11 cellular contexts compared by ENCODE assay signal in the genomic region with DNA sequence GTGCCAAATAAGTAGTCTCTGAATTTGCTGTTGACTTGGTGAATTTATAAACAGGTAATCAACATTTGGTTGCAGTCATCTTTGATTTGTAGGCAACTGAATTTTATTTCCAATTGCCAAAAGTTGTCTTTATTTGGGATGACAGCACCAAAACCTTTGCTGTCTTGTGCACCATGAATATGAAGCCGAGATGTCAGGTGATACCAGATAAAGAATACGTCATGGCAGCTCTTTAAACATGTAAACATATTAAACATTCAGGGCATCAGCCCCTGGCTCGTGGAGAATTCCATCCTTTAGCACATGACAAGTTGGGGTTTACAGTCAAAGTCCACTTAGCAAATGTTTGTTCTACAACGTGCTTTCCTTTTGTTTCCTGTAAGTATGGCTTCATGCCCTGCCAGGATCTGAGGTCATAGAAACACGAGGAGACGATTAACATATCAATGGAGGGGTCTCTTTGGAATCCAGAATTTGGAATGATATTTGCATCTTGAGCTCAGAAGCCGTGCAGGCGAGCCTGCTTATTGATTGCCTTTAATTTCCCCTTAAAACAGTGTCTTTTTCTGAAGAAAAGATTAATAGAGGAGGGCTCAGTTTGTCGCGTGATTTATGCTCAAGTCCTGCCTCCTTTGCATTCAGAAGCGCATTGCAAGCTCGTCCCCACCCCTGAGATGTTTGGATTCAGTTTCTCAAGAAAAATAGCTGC.
DNase-seq lines count a peak whose midpoint lies in the region; ATAC-seq, FAIRE-seq and TF ChIP-seq lines count a peak whose summit lies in the region.
"Had no signal": no experiment of that assay in that cellular context is flagged by ENCODE, and none has a peak within 500 bp of the region (broad histone marks: within the 10 kb centered on the region; RNA-seq: fewer than 3 reads in every experiment).

No MANE protein-coding gene starts in this region.

- intact Hi-C loops in tibial artery (cut with DNase I; ENCODE audit: low total_unique reads) = no loop called here

- H3K9me3 Mint-ChIP-seq in astrocyte (ENCODE audit: unreplicated experiment) = no peaks in the 10 kb centered on the region

- POLR2A ChIA-PET in A549 (lab: Yijun Ruan, JAX) = interaction anchor here (0.7 to 1.4 kb wide), 7 partner anchors 10 to 1572 kb away, joined by 3 to 8 read pairs (median 3); a partner anchor contains a TSS

- H3K79me2 ChIP-seq in astrocyte (ENCODE audit: insufficient read depth, low read length) = no peaks in the 10 kb centered on the region

- no peak overlapping the region for H3K27ac Mint-ChIP-seq in astrocyte (ENCODE audit: unreplicated experiment)

- DNase-seq in A549 (ENCODE audit: low read depth in 1 of 2, low spot score in 1 of 2) = peak; percentile 57 to 96
- DNase-seq in LNCaP clone FGC (ENCODE audit: low read depth) = peak; percentile 75
- DNase-seq in astrocyte (ENCODE audit: low read depth) = peak; percentile 79
- peak; percentile 62 for DNase-seq in left lobe of liver (ENCODE audit: low spot score)
- DNase-seq in NCI-H446 treated with DMSO at 0.1 percent for 48 hours (lab: John Stamatoyannopoulos, UW) = no peak
- no peak for DNase-seq in tibial artery
- DNase-seq: C1 segment of cervical spinal cord; stimulated activated CD4-positive, alpha-beta T cell treated with anti-CD3 and anti-CD28 coated beads, Interleukin-4, amount 100 ng/mL, for 1 hour had no signal

- no peaks in the 10 kb centered on the region for H3K9me3 ChIP-seq in A549
- no peaks in the 10 kb centered on the region for H3K9me3 ChIP-seq in astrocyte (ENCODE audit: insufficient read depth, low read depth, low read length)
- no peaks in the 10 kb centered on the region for H3K9me3 ChIP-seq in tibial artery
- H3K9me3 ChIP-seq: esophagus muscularis mucosa had no signal

- peak overlapping the region; percentile 31; the same call in 2 of the 3 replicates for H3K4me3 ChIP-seq in A549
- no peak overlapping the region for H3K4me3 ChIP-seq in LNCaP clone FGC (ENCODE audit: low read depth, low read length)
- peak overlapping the region; percentile 22 for H3K4me3 ChIP-seq in astrocyte (ENCODE audit: insufficient read depth, low read depth, low read length)
- H3K4me3 ChIP-seq in tibial artery = no peak overlapping the region

- H3K9ac ChIP-seq in astrocyte (ENCODE audit: low read length) = peak overlapping the region; percentile 57

- H3K4me3 Mint-ChIP-seq in astrocyte (ENCODE audit: unreplicated experiment) = no peak overlapping the region

- peak; percentile 65; a peak in 3 of 5 replicates for TF ChIP-seq EP300 in A549 (IDR thresholded peaks at IDR 0.05)

- H3K27ac ChIP-seq in A549 (peak overlapping the region; percentile 92 to 94), astrocyte (ENCODE audit: low read depth, low read length) (peak overlapping the region; percentile 43), tibial artery (no peak overlapping the region)
- H3K27ac ChIP-seq: esophagus muscularis mucosa had no signal

- peaks cover 8% of the 10 kb centered on the region for H3K4me1 Mint-ChIP-seq in astrocyte (ENCODE audit: low read depth, unreplicated experiment)

- CTCF ChIA-PET in A549 (lab: Yijun Ruan, JAX) = interaction anchor here (0.9 to 2.1 kb wide), 6 partner anchors 8 to 152 kb away, joined by 3 to 11 read pairs (median 4); no protein-coding TSS in a partner anchor

- peak in 1 of 2 experiments; percentile 35; a peak in 3 of 5 replicates for TF ChIP-seq RAD21 in A549 (conservative IDR thresholded peaks at IDR 0.05 in 1 of 2, IDR thresholded peaks at IDR 0.05 in 1 of 2)

- no peaks in the 10 kb centered on the region for H3K36me3 Mint-ChIP-seq in astrocyte (ENCODE audit: low read depth, unreplicated experiment)

- WGBS in A549 (ENCODE audit: missing lambda C conversion rate) = 2% methylated on average over 12 of the region's 12 CpGs

- H3K36me3 ChIP-seq in astrocyte (ENCODE audit: insufficient read depth, low read length) (no peaks in the 10 kb centered on the region), tibial artery (no peaks in the 10 kb centered on the region)
- H3K36me3 ChIP-seq: esophagus muscularis mucosa had no signal

- TF ChIP-seq CTCF in A549 (IDR thresholded peaks at IDR 0.05) (no peak), LNCaP clone FGC (IDR thresholded peaks at IDR 0.05; ENCODE audit: control insufficient read depth, extremely low read depth, insufficient read depth) (no peak), astrocyte (IDR thresholded peaks at IDR 0.05; ENCODE audit: insufficient read depth, low read depth, low read length) (no peak), tibial artery (IDR thresholded peaks at IDR 0.05) (no peak)

- peak overlapping the region; percentile 90 for H3K4me2 ChIP-seq in A549
- H3K4me2 ChIP-seq in astrocyte (ENCODE audit: low read length) = peak overlapping the region; percentile 69

- H3K4me1 ChIP-seq in A549 = peaks cover 42% of the 10 kb centered on the region
- H3K4me1 ChIP-seq in astrocyte (ENCODE audit: insufficient read depth, low read length) = peaks cover 6% of the 10 kb centered on the region
- H3K4me1 ChIP-seq in tibial artery = no peaks in the 10 kb centered on the region

- TF ChIP-seq POLR2A in A549 (IDR thresholded peaks at IDR 0.05; ENCODE audit: low read length) = no peak

- H3K27me3 ChIP-seq in astrocyte (ENCODE audit: insufficient read depth, low read length) (no peaks in the 10 kb centered on the region), tibial artery (no peaks in the 10 kb centered on the region)
- H3K27me3 ChIP-seq: esophagus muscularis mucosa had no signal

- ATAC-seq in A549 = peak; percentile 88 to 98
- ATAC-seq in left lobe of liver = peak; percentile 77
- ATAC-seq in HG02610 (IDR thresholded peaks at IDR 0.05; ENCODE audit: unreplicated experiment) = no peak
- ATAC-seq in GM21526 (IDR thresholded peaks at IDR 0.05; ENCODE audit: low FRiP score, unreplicated experiment) = no peak

- FAIRE-seq in A549 (lab: Jason Lieb, UNC) (no peak), astrocyte (lab: Jason Lieb, UNC) (no peak)

- H3K27me3 Mint-ChIP-seq in astrocyte (ENCODE audit: low read depth, unreplicated experiment) = no peaks in the 10 kb centered on the region

- H2AFZ ChIP-seq in astrocyte (ENCODE audit: low read depth, low read length) = peak overlapping the region; percentile 61

- H4K20me1 ChIP-seq in astrocyte (ENCODE audit: insufficient read depth, low read length) = no peaks in the 10 kb centered on the region

TF ChIP-seq in A549, 52 proteins besides CTCF, POLR2A, EP300 and RAD21 (continues in another document):
- peak; percentile 31; the same call in 1 of the 2 replicates for TF ChIP-seq EHF (CRISPR knock-in tag; IDR thresholded peaks at IDR 0.05)
- TF ChIP-seq, protein P1, sequence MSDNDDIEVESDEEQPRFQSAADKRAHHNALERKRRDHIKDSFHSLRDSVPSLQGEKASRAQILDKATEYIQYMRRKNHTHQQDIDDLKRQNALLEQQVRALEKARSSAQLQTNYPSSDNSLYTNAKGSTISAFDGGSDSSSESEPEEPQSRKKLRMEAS (IDR thresholded peaks at IDR 0.05) = peak; percentile 92
- 0 out of 2 replicates have a peak, but pooled peaks have one; percentile 26 for TF ChIP-seq HOXB5 (CRISPR knock-in tag; IDR thresholded peaks at IDR 0.05)
- no peak for TF ChIP-seq FOSL2 (IDR thresholded peaks at IDR 0.05)
- TF ChIP-seq FOSL2 (CRISPR knock-in tag; IDR thresholded peaks at IDR 0.05) = peak; percentile 68
- TF ChIP-seq CEBPB (IDR thresholded peaks at IDR 0.05) = no peak; a peak in 1 of 4 replicates
- TF ChIP-seq BHLHE40 (IDR thresholded peaks at IDR 0.05; ENCODE audit: low read depth, low read length) = peak; percentile 43
- no peak for TF ChIP-seq TP53 (CRISPR knock-in tag; IDR thresholded peaks at IDR 0.05)
- no peak for TF ChIP-seq HEYL (CRISPR knock-in tag; IDR thresholded peaks at IDR 0.05)
- TF ChIP-seq, protein P2, sequence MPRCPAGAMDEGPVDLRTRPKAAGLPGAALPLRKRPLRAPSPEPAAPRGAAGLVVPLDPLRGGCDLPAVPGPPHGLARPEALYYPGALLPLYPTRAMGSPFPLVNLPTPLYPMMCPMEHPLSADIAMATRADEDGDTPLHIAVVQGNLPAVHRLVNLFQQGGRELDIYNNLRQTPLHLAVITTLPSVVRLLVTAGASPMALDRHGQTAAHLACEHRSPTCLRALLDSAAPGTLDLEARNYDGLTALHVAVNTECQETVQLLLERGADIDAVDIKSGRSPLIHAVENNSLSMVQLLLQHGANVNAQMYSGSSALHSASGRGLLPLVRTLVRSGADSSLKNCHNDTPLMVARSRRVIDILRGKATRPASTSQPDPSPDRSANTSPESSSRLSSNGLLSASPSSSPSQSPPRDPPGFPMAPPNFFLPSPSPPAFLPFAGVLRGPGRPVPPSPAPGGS (IDR thresholded peaks at IDR 0.05) = no peak
- TF ChIP-seq RNF2 (IDR thresholded peaks at IDR 0.05; ENCODE audit: borderline replicate concordance, low read depth) = no peak
- peak; percentile 48 to 72; a peak in 3 of 5 replicates for TF ChIP-seq JUN (IDR thresholded peaks at IDR 0.05)
- TF ChIP-seq FOXS1 (CRISPR knock-in tag; IDR thresholded peaks at IDR 0.05) = peak; percentile 19; the same call in 1 of the 2 replicates
- TF ChIP-seq ESRRA (IDR thresholded peaks at IDR 0.05; ENCODE audit: borderline replicate concordance, low read length) = no peak
- no peak for TF ChIP-seq JUNB (IDR thresholded peaks at IDR 0.05)
- TF ChIP-seq HDAC2 (IDR thresholded peaks at IDR 0.05) = no peak
- TF ChIP-seq MAZ (IDR thresholded peaks at IDR 0.05; ENCODE audit: borderline replicate concordance, low read depth, low read length) = no peak
- peak; percentile 74 for TF ChIP-seq GATA3 (IDR thresholded peaks at IDR 0.05; ENCODE audit: borderline replicate concordance)
- no peak for TF ChIP-seq CBX8 (IDR thresholded peaks at IDR 0.05)
- TF ChIP-seq NPAS2 (CRISPR knock-in tag; IDR thresholded peaks at IDR 0.05; ENCODE audit: borderline replicate concordance) = peak; percentile 50
- no peak for TF ChIP-seq RCOR1 (IDR thresholded peaks at IDR 0.05; ENCODE audit: low read depth, low read length)
- TF ChIP-seq, protein P3, sequence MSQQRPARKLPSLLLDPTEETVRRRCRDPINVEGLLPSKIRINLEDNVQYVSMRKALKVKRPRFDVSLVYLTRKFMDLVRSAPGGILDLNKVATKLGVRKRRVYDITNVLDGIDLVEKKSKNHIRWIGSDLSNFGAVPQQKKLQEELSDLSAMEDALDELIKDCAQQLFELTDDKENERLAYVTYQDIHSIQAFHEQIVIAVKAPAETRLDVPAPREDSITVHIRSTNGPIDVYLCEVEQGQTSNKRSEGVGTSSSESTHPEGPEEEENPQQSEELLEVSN (IDR thresholded peaks at IDR 0.05; ENCODE audit: borderline replicate concordance, low read depth) = peak; percentile 53; the same call in 1 of the 2 replicates
- TF ChIP-seq ZSCAN20 (CRISPR knock-in tag; IDR thresholded peaks at IDR 0.05) = 0 out of 2 replicates have a peak, but pooled peaks have one; percentile 9

Comparison
In these comparisons a context has a peak if more than half of its experiments do, and no peak if none do; other contexts are left out.
1. ATAC-seq: peak in A549 (2 of 2) and left lobe of liver (single experiment); none in HG02610 (single experiment) and GM21526 (single experiment).
2. DNase-seq: peak in A549 (2 of 2), LNCaP clone FGC (single experiment), astrocyte (single experiment) and left lobe of liver (single experiment); none in NCI-H446 treated with DMSO at 0.1 percent for 48 hours (single experiment) and tibial artery (0 of 2).
3. H3K27ac ChIP-seq: peak in A549 (2 of 2) and astrocyte (single experiment); none in tibial artery (0 of 2).
4. H3K4me3 ChIP-seq: peak in A549 (single experiment) and astrocyte (single experiment); none in LNCaP clone FGC (single experiment) and tibial artery (0 of 2).